1 cellular context compared by ENCODE assay signal in genomic region chr10:89332092-89332633, GRCh38.
TF ChIP-seq lines count a peak whose summit lies in the region.

No MANE protein-coding gene starts in this region.

TF ChIP-seq in HepG2, 621 proteins besides CTCF, POLR2A, EP300 and RAD21 (continues in another document):
- TF ChIP-seq FOXA3 (CRISPR knock-in tag; IDR thresholded peaks at IDR 0.05) (peak; percentile 33; the same call in 1 of the 2 replicates), ZNF512B (CRISPR knock-in tag; IDR thresholded peaks at IDR 0.05; ENCODE audit: borderline replicate concordance) (peak; percentile 22; the same call in 1 of the 2 replicates), ZBTB38 (CRISPR knock-in tag; IDR thresholded peaks at IDR 0.05) (no peak), PITX1 (CRISPR knock-in tag; IDR thresholded peaks at IDR 0.05) (peak; percentile 56; the same call in 1 of the 2 replicates), NR2C2 (CRISPR knock-in tag; IDR thresholded peaks at IDR 0.05; ENCODE audit: borderline replicate concordance) (peak; percentile 90), HDAC2 (CRISPR knock-in tag; IDR thresholded peaks at IDR 0.05) (peak; percentile 45; the same call in 1 of the 2 replicates), ZSCAN5A (CRISPR knock-in tag; IDR thresholded peaks at IDR 0.05; ENCODE audit: borderline replicate concordance) (0 out of 2 replicates have a peak, but pooled peaks have one; percentile 58), KAT8 (CRISPR knock-in tag; IDR thresholded peaks at IDR 0.05) (peak; percentile 62; the same call in 1 of the 2 replicates), HNF4G (IDR thresholded peaks at IDR 0.05; ENCODE audit: borderline replicate concordance, low read depth, low read length) (peak; percentile 70), HNF4G (CRISPR knock-in tag; IDR thresholded peaks at IDR 0.05; ENCODE audit: borderline replicate concordance, low read depth) (no peak; the same call in 1 of the 2 replicates), SRF (IDR thresholded peaks at IDR 0.05; ENCODE audit: low read depth, low read length) (no peak), REXO4 (CRISPR knock-in tag; IDR thresholded peaks at IDR 0.05; ENCODE audit: borderline replicate concordance) (no peak), KDM1A (CRISPR knock-in tag; IDR thresholded peaks at IDR 0.05) (peak; percentile 72; the same call in 1 of the 2 replicates), IRF1 (CRISPR knock-in tag; IDR thresholded peaks at IDR 0.05; ENCODE audit: low read depth) (peak; percentile 89; the same call in 1 of the 2 replicates), GMEB1 (CRISPR knock-in tag; IDR thresholded peaks at IDR 0.05; ENCODE audit: borderline replicate concordance) (peak; percentile 53; the same call in 1 of the 2 replicates), DPF2 (CRISPR knock-in tag; IDR thresholded peaks at IDR 0.05; ENCODE audit: borderline replicate concordance, low read depth) (peak; percentile 28; the same call in 1 of the 2 replicates), ZNF292 (CRISPR knock-in tag; IDR thresholded peaks at IDR 0.05; ENCODE audit: borderline replicate concordance, low read depth) (peak; percentile 63; the same call in 1 of the 2 replicates), KDM6A (CRISPR knock-in tag; IDR thresholded peaks at IDR 0.05; ENCODE audit: low read depth) (peak; percentile 73), HOXA5 (CRISPR knock-in tag; IDR thresholded peaks at IDR 0.05) (0 out of 2 replicates have a peak, but pooled peaks have one; percentile 27), SAP130 (CRISPR knock-in tag; IDR thresholded peaks at IDR 0.05; ENCODE audit: low read depth) (peak; percentile 53), FOXP4 (CRISPR knock-in tag; IDR thresholded peaks at IDR 0.05) (peak; percentile 35; the same call in 1 of the 2 replicates), PAXIP1 (CRISPR knock-in tag; conservative IDR thresholded peaks at IDR 0.05) (peak; percentile 78), CEBPG (CRISPR knock-in tag; IDR thresholded peaks at IDR 0.05) (0 out of 2 replicates have a peak, but pooled peaks have one; percentile 18), ZSCAN31 (CRISPR knock-in tag; IDR thresholded peaks at IDR 0.05; ENCODE audit: low read depth) (peak; percentile 18; the same call in 1 of the 2 replicates), ZNF317 (CRISPR knock-in tag; IDR thresholded peaks at IDR 0.05) (peak; percentile 31; the same call in 1 of the 2 replicates), PATZ1 (CRISPR knock-in tag; IDR thresholded peaks at IDR 0.05) (peak; percentile 34; the same call in 1 of the 2 replicates), ZNF331 (CRISPR knock-in tag; IDR thresholded peaks at IDR 0.05) (peak; percentile 52; the same call in 1 of the 2 replicates), TARDBP (CRISPR knock-in tag; IDR thresholded peaks at IDR 0.05) (peak; percentile 40; the same call in 1 of the 2 replicates), ZNF710 (CRISPR knock-in tag; IDR thresholded peaks at IDR 0.05; ENCODE audit: borderline replicate concordance) (peak; percentile 41; the same call in 1 of the 2 replicates), CREM (IDR thresholded peaks at IDR 0.05) (peak; percentile 18; the same call in 1 of the 2 replicates), CREM (CRISPR knock-in tag; IDR thresholded peaks at IDR 0.05) (no peak), THAP11 (CRISPR knock-in tag; IDR thresholded peaks at IDR 0.05) (peak; percentile 31; the same call in 1 of the 2 replicates), GATAD2A (CRISPR knock-in tag; IDR thresholded peaks at IDR 0.05) (peak; percentile 52; the same call in 1 of the 2 replicates), ZNF362 (CRISPR knock-in tag; IDR thresholded peaks at IDR 0.05; ENCODE audit: borderline replicate concordance) (peak; percentile 94), MIXL1 (CRISPR knock-in tag; IDR thresholded peaks at IDR 0.05) (peak; percentile 24; the same call in 1 of the 2 replicates), NCOA1 (CRISPR knock-in tag; IDR thresholded peaks at IDR 0.05) (no peak), BRD4 (CRISPR knock-in tag; IDR thresholded peaks at IDR 0.05) (0 out of 2 replicates have a peak, but pooled peaks have one; percentile 58), FOSL2 (CRISPR knock-in tag; IDR thresholded peaks at IDR 0.05) (peak; percentile 57), E2F2 (CRISPR knock-in tag; IDR thresholded peaks at IDR 0.05; ENCODE audit: borderline replicate concordance) (0 out of 2 replicates have a peak, but pooled peaks have one; percentile 16), YEATS4 (CRISPR knock-in tag; IDR thresholded peaks at IDR 0.05; ENCODE audit: borderline replicate concordance) (peak; percentile 57; the same call in 1 of the 2 replicates)
